In the genomic region with DNA sequence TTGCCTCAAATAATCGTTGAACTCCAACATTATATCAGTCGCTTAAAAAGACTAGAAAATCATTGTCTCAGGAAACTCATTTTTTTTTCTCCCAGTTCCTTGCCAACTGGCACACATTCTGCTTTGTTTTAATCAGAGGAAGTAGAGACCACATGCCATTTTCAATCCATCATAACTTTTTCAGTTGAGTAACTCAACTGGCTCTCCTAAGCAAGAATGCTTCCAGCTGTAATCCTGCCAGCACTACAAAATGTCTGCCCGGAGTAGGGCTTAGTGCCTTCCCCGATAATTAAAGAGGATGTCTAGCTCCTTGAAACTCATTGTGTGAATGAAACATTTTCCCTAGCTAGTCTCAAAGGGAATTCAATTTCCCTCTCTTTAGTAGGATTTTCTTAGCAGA, we compare ENCODE assay signal across 13 cellular contexts. TPM values are rescaled to one million over a fixed set of nuclear protein-coding genes. Genes with fewer than 3 reads are reported as not detected.
A peak's percentile ranks its signal among the peaks of the same experiment; 100 is the strongest.
DNase-seq lines count a peak whose midpoint lies in the region; ATAC-seq, FAIRE-seq and TF ChIP-seq lines count a peak whose summit lies in the region.
"Had no signal": no experiment of that assay in that cellular context is flagged by ENCODE, and none has a peak within 500 bp of the region (broad histone marks: within the 10 kb centered on the region; RNA-seq: fewer than 3 reads in every experiment).

No MANE protein-coding gene starts in this region.

- ATAC-seq in pancreas (peak; percentile 72 to 87 (median 80)), GM19328 (IDR thresholded peaks at IDR 0.05; ENCODE audit: unreplicated experiment) (no peak), GM18909 (IDR thresholded peaks at IDR 0.05; ENCODE audit: poor library complexity, unreplicated experiment) (no peak)
- no peak for ATAC-seq in CD4-positive, alpha-beta T cell (ENCODE audit: poor library complexity)

- no peaks in the 10 kb centered on the region for H3K4me1 Mint-ChIP-seq in CD4-positive, alpha-beta T cell (ENCODE audit: low read depth)

- H3K27ac Mint-ChIP-seq in CD4-positive, alpha-beta T cell, result no peak overlapping the region

- CTCF ChIA-PET in CD4-positive, alpha-beta T cell (lab: Charles Lee), result no interaction called here

- H3K4me3 ChIP-seq in SJCRH30 (no peak overlapping the region), foreskin fibroblast (ENCODE audit: low read depth in 1 of 2, low read length in 2 of 2) (no peak overlapping the region), pancreas (no peak overlapping the region)

- H3K4me3 Mint-ChIP-seq in CD4-positive, alpha-beta T cell, result no peak overlapping the region

- H3K27me3 ChIP-seq in SJCRH30 (no peaks in the 10 kb centered on the region), pancreas (no peaks in the 10 kb centered on the region)
- no peaks in the 10 kb centered on the region for H3K27me3 ChIP-seq in CD4-positive, alpha-beta T cell (ENCODE audit: control insufficient read depth, insufficient read depth, low read length)

- DNase-seq in Ammon's horn (ENCODE audit: low spot score), result peak; percentile 26
- peak; percentile 9 to 29 for DNase-seq in SJCRH30
- DNase-seq in foreskin fibroblast, result peak; percentile 1 to 52
- DNase-seq in pancreas, result peak in 2 of 6 donors; percentile 38 to 58
- no peak for DNase-seq in CD4-positive, alpha-beta T cell
- no peak for DNase-seq in superior temporal gyrus (ENCODE audit: extremely low spot score)
- DNase-seq: activated CD4-positive, alpha-beta T cell treated with anti-CD3 and anti-CD28 coated beads, Interleukin-2, amount 50 U/mL, for 4 hours; COR-L47; NCI-H1092 treated with DMSO at 0.1 percent for 48 hours; occipital lobe had no signal

- H3K4me1 ChIP-seq in SJCRH30 (no peaks in the 10 kb centered on the region), pancreas (peaks cover 0 to 4% (median 0%) of the 10 kb centered on the region in 3 donors)

- no peaks in the 10 kb centered on the region for H3K36me3 Mint-ChIP-seq in CD4-positive, alpha-beta T cell (ENCODE audit: low read depth)

- H3K9me3 Mint-ChIP-seq in CD4-positive, alpha-beta T cell, result peaks cover 2% of the 10 kb centered on the region

- POLR2A ChIA-PET in CD4-positive, alpha-beta T cell (lab: Charles Lee), result no interaction called here

- TF ChIP-seq CTCF in foreskin fibroblast (IDR thresholded peaks at IDR 0.05; ENCODE audit: low read depth, low read length), result no peak
- no peak for TF ChIP-seq CTCF in pancreas (IDR thresholded peaks at IDR 0.05)
- TF ChIP-seq CTCF in CD4-positive, alpha-beta T cell (IDR thresholded peaks at IDR 0.05), result no peak

- 31 to 37% methylated on average over 4 of the region's 4 CpGs for WGBS in pancreas, 2 donors

- H3K9me3 ChIP-seq in SJCRH30 (replicated peaks) (no peaks in the 10 kb centered on the region), pancreas (no peaks in the 10 kb centered on the region)
- H3K9me3 ChIP-seq in CD4-positive, alpha-beta T cell (ENCODE audit: control insufficient read depth, low read length), result no peaks in the 10 kb centered on the region

- intact Hi-C loops in pancreas (cut with DNase I), result no loop called here
- intact Hi-C loops in CD4-positive, alpha-beta T cell (cut with DNase I, micrococcal nuclease), result no loop called here

- peak; percentile 54 for FAIRE-seq in pancreas (lab: Jason Lieb, UNC)
- FAIRE-seq: RCC 7860 had no signal

- no peak overlapping the region for H3K27ac ChIP-seq in SJCRH30
- no peak overlapping the region for H3K27ac ChIP-seq in pancreas
- no peak overlapping the region for H3K27ac ChIP-seq in CD4-positive, alpha-beta T cell (ENCODE audit: low read depth, low read length)

- H3K27me3 Mint-ChIP-seq in CD4-positive, alpha-beta T cell, result no peaks in the 10 kb centered on the region

- no peaks in the 10 kb centered on the region for H3K36me3 ChIP-seq in SJCRH30
- no peaks in the 10 kb centered on the region for H3K36me3 ChIP-seq in pancreas

RNA-seq across cellular contexts. Expression of gene FREM3, which starts 33.0 kb away (rescaled TPM):
- not detected in 2 replicates for total RNA-seq in SJCRH30 (2014; rRNA removed; shearing (Covaris generic))
- not detected for total RNA-seq in pancreas
- polyA plus RNA-seq in pancreas, result not detected
- total RNA-seq in CD4-positive, alpha-beta T cell, result not detected

Comparison
In these comparisons a context has a peak if more than half of its experiments do, and no peak if none do; other contexts are left out.
1. DNase-seq: peak in Ammon's horn (single experiment), SJCRH30 (2 of 2) and foreskin fibroblast (2 of 2); none in CD4-positive, alpha-beta T cell (0 of 10) and superior temporal gyrus (single experiment).
2. ATAC-seq: peak in pancreas (4 of 4); none in GM19328 (single experiment), CD4-positive, alpha-beta T cell (single experiment) and GM18909 (single experiment).